Comparison of ENCODE assay signal across 7 cellular contexts in the genomic region with DNA sequence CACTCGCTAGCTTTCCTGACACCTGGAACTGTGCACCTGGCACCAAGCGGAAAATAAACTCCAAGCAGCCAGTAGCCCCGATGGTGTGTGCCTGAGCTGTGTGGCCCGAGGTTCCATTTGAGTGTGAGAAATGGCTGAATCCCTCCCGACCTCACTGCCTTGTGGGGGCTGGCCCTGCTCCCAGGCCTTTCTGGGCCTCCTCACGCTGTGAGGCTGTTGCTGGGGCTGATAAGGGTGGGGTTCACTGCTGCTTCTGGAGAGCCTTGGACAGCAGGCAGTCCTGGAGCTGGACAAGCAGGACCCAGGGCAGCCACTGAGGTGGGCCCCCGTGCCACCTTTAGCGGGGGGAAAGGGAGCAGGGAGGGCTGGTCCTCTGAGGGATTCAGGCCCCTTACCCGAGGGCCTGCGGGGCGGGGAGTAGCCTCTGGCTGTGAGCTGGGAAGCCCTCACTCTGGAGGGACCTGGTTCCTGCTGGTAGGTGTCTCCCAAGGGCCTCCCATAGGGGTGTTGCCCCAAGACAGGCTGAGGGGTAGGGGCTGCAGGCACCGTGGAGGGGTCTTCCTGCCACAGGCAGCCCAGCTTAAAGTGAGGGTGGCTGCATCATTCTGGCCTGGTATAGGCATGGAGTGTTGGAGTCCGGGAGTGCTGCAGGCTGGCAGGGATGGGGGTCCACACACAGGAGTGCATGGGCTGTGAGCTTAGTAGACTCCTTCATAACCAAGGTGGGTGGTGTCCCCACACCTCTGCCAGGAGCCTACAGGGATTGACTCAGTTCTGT. TPM values are rescaled to one million over a fixed set of nuclear protein-coding genes. Genes with fewer than 3 reads are reported as not detected.
DNase-seq lines count a peak whose midpoint lies in the region; TF ChIP-seq lines count a peak whose summit lies in the region.

No MANE protein-coding gene starts in this region.

- no peaks in the 10 kb centered on the region for H3K9me3 ChIP-seq in HEK293 (ENCODE audit: control insufficient read depth, insufficient read depth, low read depth, low read length)
- H3K9me3 ChIP-seq in hepatocyte (ENCODE audit: low read depth), result no peaks in the 10 kb centered on the region
- no peaks in the 10 kb centered on the region for H3K9me3 ChIP-seq in smooth muscle cell (replicated peaks; ENCODE audit: low read depth)

- 62% methylated on average over 11 of the region's 13 CpGs for WGBS in hepatocyte (ENCODE audit: low lambda C conversion rate, missing lambda C conversion rate)
- 71% methylated on average over 13 of the region's 13 CpGs for WGBS in smooth muscle cell (ENCODE audit: low lambda C conversion rate)

- no peaks in the 10 kb centered on the region for H3F3A ChIP-seq in smooth muscle cell (ENCODE audit: low read depth)

- no peak overlapping the region for H3K9ac ChIP-seq in smooth muscle cell (ENCODE audit: low read depth)

- no peaks in the 10 kb centered on the region for H3K27me3 Mint-ChIP-seq in activated naive CD8-positive, alpha-beta T cell treated with anti-CD3 and anti-CD28 coated beads for 36 hours

- peaks cover 24% of the 10 kb centered on the region for H4K20me1 ChIP-seq in hepatocyte (ENCODE audit: insufficient read depth, poor library complexity, severe bottlenecking)
- peaks cover 43% of the 10 kb centered on the region for H4K20me1 ChIP-seq in smooth muscle cell (ENCODE audit: low read depth)

- TF ChIP-seq CTCF in HEK293 (tag by site-specific recombination; IDR thresholded peaks at IDR 0.05), result no peak
- no peak for TF ChIP-seq CTCF in hepatocyte (IDR thresholded peaks at IDR 0.05; ENCODE audit: poor library complexity)
- no peak for TF ChIP-seq CTCF in smooth muscle cell (IDR thresholded peaks at IDR 0.05; ENCODE audit: borderline replicate concordance, insufficient read depth, poor library complexity, severe bottlenecking)

- H3K79me2 ChIP-seq in hepatocyte, result peaks cover 16% of the 10 kb centered on the region
- H3K79me2 ChIP-seq in smooth muscle cell (ENCODE audit: low read depth), result peaks cover 11% of the 10 kb centered on the region

- H3K4me3 Mint-ChIP-seq in activated naive CD8-positive, alpha-beta T cell treated with anti-CD3 and anti-CD28 coated beads for 36 hours, result peak overlapping the region; percentile 67

- peaks cover 26% of the 10 kb centered on the region for H3K36me3 Mint-ChIP-seq in activated naive CD8-positive, alpha-beta T cell treated with anti-CD3 and anti-CD28 coated beads for 36 hours

- DNase-seq in activated naive CD8-positive, alpha-beta T cell treated with anti-CD3 and anti-CD28 coated beads for 36 hours, result no peak
- DNase-seq in hepatocyte (ENCODE audit: low spot score) (no peak), smooth muscle cell (lab: John Stamatoyannopoulos, UW; ENCODE audit: unreplicated experiment) (no peak), SHP77 treated with DMSO at 0.1 percent for 48 hours (lab: John Stamatoyannopoulos, UW) (no peak), pons (ENCODE audit: low spot score) (no peak)
- no peak for DNase-seq in stimulated activated naive CD4-positive, alpha-beta T cell (lab: John Stamatoyannopoulos, UW)

- H3K4me2 ChIP-seq in hepatocyte (peak overlapping the region; percentile 99), smooth muscle cell (peak overlapping the region; percentile 99)

- H3K9me3 Mint-ChIP-seq in activated naive CD8-positive, alpha-beta T cell treated with anti-CD3 and anti-CD28 coated beads for 36 hours, result peaks cover 6% of the 10 kb centered on the region

- H3K4me3 ChIP-seq in HEK293 (ENCODE audit: low read depth, low read length), result no peak overlapping the region
- no peak overlapping the region for H3K4me3 ChIP-seq in hepatocyte
- H3K4me3 ChIP-seq in smooth muscle cell, result peak overlapping the region; percentile 96

- H2AFZ ChIP-seq in hepatocyte, result no peak overlapping the region
- no peak overlapping the region for H2AFZ ChIP-seq in smooth muscle cell (ENCODE audit: low read depth)

- H3K36me3 ChIP-seq in HEK293 (ENCODE audit: control insufficient read depth in 2 of 2, insufficient read depth in 1 of 2, low read length in 2 of 2), result peaks cover 0 to 24% of the 10 kb centered on the region in 2 experiments; a peak in 1 of 3 replicates
- no peaks in the 10 kb centered on the region for H3K36me3 ChIP-seq in hepatocyte (replicated peaks; ENCODE audit: insufficient read depth, low read depth)
- no peaks in the 10 kb centered on the region for H3K36me3 ChIP-seq in smooth muscle cell (ENCODE audit: low read depth)

- H3K27me3 ChIP-seq in hepatocyte (no peaks in the 10 kb centered on the region), smooth muscle cell (ENCODE audit: low read depth) (no peaks in the 10 kb centered on the region)

- CTCF ChIA-PET in HEK293 (lab: Yijun Ruan, JAX), result interaction anchor here (0.6 to 2.1 kb wide), 4 partner anchors 15 to 89 kb away, joined by 3 to 7 read pairs (median 4); a partner anchor contains a TSS

- H3K4me1 ChIP-seq in HEK293 (ENCODE audit: control insufficient read depth, insufficient read depth, low read length) (no peaks in the 10 kb centered on the region), hepatocyte (ENCODE audit: insufficient read depth) (peaks cover 13% of the 10 kb centered on the region), smooth muscle cell (ENCODE audit: low read depth) (peaks cover 17% of the 10 kb centered on the region)

- peak overlapping the region; percentile 25 for H3K27ac Mint-ChIP-seq in activated naive CD8-positive, alpha-beta T cell treated with anti-CD3 and anti-CD28 coated beads for 36 hours

- POLR2A ChIA-PET in HEK293 (lab: Yijun Ruan, JAX), result interaction anchor here (0.6 kb wide), 1 partner anchor 1139 kb away, joined by 3 read pairs; no protein-coding TSS in a partner anchor

- H3K9me2 ChIP-seq in hepatocyte (replicated peaks; ENCODE audit: insufficient read depth), result no peaks in the 10 kb centered on the region

- H3K27ac ChIP-seq in HEK293 (ENCODE audit: extremely low read depth, low read depth, low read length), result no peak overlapping the region
- H3K27ac ChIP-seq in hepatocyte, result no peak overlapping the region
- H3K27ac ChIP-seq in smooth muscle cell (ENCODE audit: low read depth), result no peak overlapping the region

- peaks cover 6% of the 10 kb centered on the region for H3K4me1 Mint-ChIP-seq in activated naive CD8-positive, alpha-beta T cell treated with anti-CD3 and anti-CD28 coated beads for 36 hours

TF ChIP-seq in HEK293, 187 proteins besides CTCF, POLR2A, EP300 and RAD21 (continues in another document):
- TF ChIP-seq ZNF610 (tag by site-specific recombination; IDR thresholded peaks at IDR 0.05; ENCODE audit: borderline replicate concordance) (no peak), ZNF785 (tag by site-specific recombination; IDR thresholded peaks at IDR 0.05) (no peak), ZBTB8A (tag by site-specific recombination; IDR thresholded peaks at IDR 0.05) (peak; percentile 18; the same call in 1 of the 2 replicates), ZIC2 (tag by site-specific recombination; IDR thresholded peaks at IDR 0.05) (peak; percentile 24; the same call in 1 of the 2 replicates), ZFHX2 (tag by site-specific recombination; conservative IDR thresholded peaks at IDR 0.05) (0 out of 2 replicates have a peak, but pooled peaks have one; percentile 44), EGR2 (tag by site-specific recombination; IDR thresholded peaks at IDR 0.05; ENCODE audit: low read depth) (peak; percentile 82), ZNF366 (tag by site-specific recombination; conservative IDR thresholded peaks at IDR 0.05) (no peak)
- TF ChIP-seq, protein P1, sequence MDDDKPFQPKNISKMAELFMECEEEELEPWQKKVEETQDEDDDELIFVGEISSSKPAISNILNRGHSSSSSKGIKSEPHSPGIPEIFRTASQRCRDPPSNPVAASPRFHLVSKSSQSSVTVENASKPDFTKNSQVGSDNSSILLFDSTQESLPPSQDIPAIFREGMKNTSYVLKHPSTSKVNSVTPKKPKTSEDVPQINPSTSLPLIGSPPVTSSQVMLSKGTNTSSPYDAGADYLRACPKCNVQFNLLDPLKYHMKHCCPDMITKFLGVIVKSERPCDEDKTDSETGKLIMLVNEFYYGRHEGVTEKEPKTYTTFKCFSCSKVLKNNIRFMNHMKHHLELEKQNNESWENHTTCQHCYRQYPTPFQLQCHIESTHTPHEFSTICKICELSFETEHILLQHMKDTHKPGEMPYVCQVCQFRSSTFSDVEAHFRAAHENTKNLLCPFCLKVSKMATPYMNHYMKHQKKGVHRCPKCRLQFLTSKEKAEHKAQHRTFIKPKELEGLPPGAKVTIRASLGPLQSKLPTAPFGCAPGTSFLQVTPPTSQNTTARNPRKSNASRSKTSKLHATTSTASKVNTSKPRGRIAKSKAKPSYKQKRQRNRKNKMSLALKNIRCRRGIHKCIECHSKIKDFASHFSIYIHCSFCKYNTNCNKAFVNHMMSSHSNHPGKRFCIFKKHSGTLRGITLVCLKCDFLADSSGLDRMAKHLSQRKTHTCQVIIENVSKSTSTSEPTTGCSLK (tag by site-specific recombination; IDR thresholded peaks at IDR 0.05), result no peak

RNA-seq across cellular contexts. Expression of a gene that starts 1.7 kb away (rescaled TPM):
- 100 to 1,000 TPM; 128 to 136 TPM for total RNA-seq in activated naive CD8-positive, alpha-beta T cell treated with anti-CD3 and anti-CD28 coated beads for 36 hours
- total RNA-seq in hepatocyte, result 47.6 and 55.1 TPM in 2 replicates
- 330 and 333 TPM in 2 replicates for polyA plus RNA-seq in hepatocyte
- total RNA-seq in smooth muscle cell, result 97.7 and 118 TPM in 2 replicates
- 365 and 418 TPM in 2 replicates for polyA plus RNA-seq in smooth muscle cell

RNA-seq across cellular contexts. Expression of a gene that starts 14.9 kb away (rescaled TPM):
- under 1 TPM; 0.16 to 0.26 TPM for total RNA-seq in activated naive CD8-positive, alpha-beta T cell treated with anti-CD3 and anti-CD28 coated beads for 36 hours
- total RNA-seq in hepatocyte (0.52 and 1.1 TPM in 2 replicates), smooth muscle cell (0.09 TPM in 1 of 2 replicates, not detected in the other)
- polyA plus RNA-seq in hepatocyte (0.06 and 0.27 TPM in 2 replicates), smooth muscle cell (0.05 and 0.15 TPM in 2 replicates)

RNA-seq across cellular contexts. Expression of a gene that starts 23.4 kb away (rescaled TPM):
- under 1 TPM in 1 of 2 experiments, not detected in 1; 0.27 TPM for total RNA-seq in activated naive CD8-positive, alpha-beta T cell treated with anti-CD3 and anti-CD28 coated beads for 36 hours
- total RNA-seq in hepatocyte (18.5 and 23.5 TPM in 2 replicates), smooth muscle cell (1.8 and 5.1 TPM in 2 replicates)
- polyA plus RNA-seq in hepatocyte (12.0 and 14.8 TPM in 2 replicates), smooth muscle cell (2.1 and 7.7 TPM in 2 replicates)

RNA-seq across cellular contexts. Expression of a gene that starts 25.3 kb away (rescaled TPM):
- not detected for total RNA-seq in activated naive CD8-positive, alpha-beta T cell treated with anti-CD3 and anti-CD28 coated beads for 36 hours
- total RNA-seq in hepatocyte, result not detected in 2 replicates
- polyA plus RNA-seq in hepatocyte, result not detected in 2 replicates
- not detected in 2 replicates for total RNA-seq in smooth muscle cell
- 0.19 TPM in 1 of 2 replicates, not detected in the other for polyA plus RNA-seq in smooth muscle cell

RNA-seq across cellular contexts. Expression of a gene that starts 31.7 kb away (rescaled TPM):
- total RNA-seq in activated naive CD8-positive, alpha-beta T cell treated with anti-CD3 and anti-CD28 coated beads for 36 hours, result under 1 TPM; 0.10 to 0.20 TPM
- total RNA-seq in hepatocyte, result 0.57 and 0.76 TPM in 2 replicates
- polyA plus RNA-seq in hepatocyte, result 0.79 and 2.1 TPM in 2 replicates
- total RNA-seq in smooth muscle cell, result 0.72 and 2.5 TPM in 2 replicates
- polyA plus RNA-seq in smooth muscle cell, result 2.2 and 3.6 TPM in 2 replicates
